25 cellular contexts compared by ENCODE assay signal in genomic region chr20:34794006-34794585, GRCh38. TPM values are rescaled to one million over a fixed set of nuclear protein-coding genes. Genes with fewer than 3 reads are reported as not detected.
DNase-seq lines count a peak whose midpoint lies in the region; ATAC-seq, FAIRE-seq and TF ChIP-seq lines count a peak whose summit lies in the region.
"Had no signal": no experiment of that assay in that cellular context is flagged by ENCODE, and none has a peak within 500 bp of the region (broad histone marks: within the 10 kb centered on the region; RNA-seq: fewer than 3 reads in every experiment).

No MANE protein-coding gene starts in this region.

- peaks cover 10% of the 10 kb centered on the region for H3K36me3 ChIP-seq in upper lobe of right lung

- no peak overlapping the region for H3K27ac ChIP-seq in upper lobe of right lung
- H3K27ac ChIP-seq: 22Rv1, BLaER1, SJSA1 had no signal

- H3K27me3 ChIP-seq in upper lobe of right lung, result no peaks in the 10 kb centered on the region
- H3K27me3 ChIP-seq: BLaER1, MG63, SJSA1 had no signal

- H3K9me3 ChIP-seq in upper lobe of right lung, result no peaks in the 10 kb centered on the region
- H3K9me3 ChIP-seq: MG63, SJSA1 had no signal

- no peak for FAIRE-seq in HTR-8/SVneo (lab: Jason Lieb, UNC)
- FAIRE-seq: GM12892, H1, RCC 7860 had no signal

- H3K4me3 ChIP-seq in upper lobe of right lung, result no peak overlapping the region
- H3K4me3 ChIP-seq: BLaER1, MG63, SJSA1 had no signal

- DNase-seq in NCI-H1417 (lab: John Stamatoyannopoulos, UW) (peak in 2 of 3 experiments; percentile 30 to 53), NCI-H1417 treated with DMSO at 0.1 percent for 48 hours (lab: John Stamatoyannopoulos, UW) (no peak), NCI-H2029 treated with DMSO at 0.1 percent for 48 hours (lab: John Stamatoyannopoulos, UW) (peak; percentile 13), amniotic epithelial cell (ENCODE audit: low read depth) (peak; percentile 9), upper lobe of right lung (no peak), NOMO-1 (lab: John Stamatoyannopoulos, UW; ENCODE audit: unreplicated experiment in 2 of 2) (no peak), HTR-8/SVneo (ENCODE audit: insufficient read length, low spot score) (no peak), hepatic stellate cell (ENCODE audit: low spot score) (no peak)
- DNase-seq: ACHN; CD4-positive, alpha-beta T cell; COR-L47; DMS 273 treated with DMSO at 0.1 percent for 48 hours; Kasumi-1; MG63; NCI-H1436; NCI-H1930; NCI-H510A; NCI-H82 had no signal

- peak; percentile 81 for ATAC-seq in upper lobe of right lung
- ATAC-seq: HCT116 had no signal

- intact Hi-C loops in upper lobe of right lung (cut with DNase I), result no loop called here

- H3K4me1 ChIP-seq in upper lobe of right lung, result peaks cover 11% of the 10 kb centered on the region

- no peak for TF ChIP-seq CTCF in upper lobe of right lung (IDR thresholded peaks at IDR 0.05)

RNA-seq across cellular contexts. Expression of gene NCOA6, which starts 31.4 kb away (rescaled TPM):
- total RNA-seq in upper lobe of right lung, result 27.8 TPM

Comparison
In these comparisons a context has a peak if more than half of its experiments do, and no peak if none do; other contexts are left out.
1. DNase-seq: peak in NCI-H1417 (2 of 3), NCI-H2029 treated with DMSO at 0.1 percent for 48 hours (single experiment) and amniotic epithelial cell (single experiment); none in NCI-H1417 treated with DMSO at 0.1 percent for 48 hours (single experiment), upper lobe of right lung (single experiment), NOMO-1 (0 of 2), HTR-8/SVneo (single experiment) and hepatic stellate cell (single experiment).